1 cellular context compared by ENCODE assay signal in genomic region chr5:180070726-180071417, GRCh38.
TF ChIP-seq lines count a peak whose summit lies in the region.

No MANE protein-coding gene starts in this region.

TF ChIP-seq in GM23338, 12 proteins besides CTCF, POLR2A, EP300 and RAD21 (continued from another document):
- no peak for TF ChIP-seq ZNF462 (CRISPR knock-in tag; IDR thresholded peaks at IDR 0.05)
